ENCODE assay signal across 15 cellular contexts in the genomic region with DNA sequence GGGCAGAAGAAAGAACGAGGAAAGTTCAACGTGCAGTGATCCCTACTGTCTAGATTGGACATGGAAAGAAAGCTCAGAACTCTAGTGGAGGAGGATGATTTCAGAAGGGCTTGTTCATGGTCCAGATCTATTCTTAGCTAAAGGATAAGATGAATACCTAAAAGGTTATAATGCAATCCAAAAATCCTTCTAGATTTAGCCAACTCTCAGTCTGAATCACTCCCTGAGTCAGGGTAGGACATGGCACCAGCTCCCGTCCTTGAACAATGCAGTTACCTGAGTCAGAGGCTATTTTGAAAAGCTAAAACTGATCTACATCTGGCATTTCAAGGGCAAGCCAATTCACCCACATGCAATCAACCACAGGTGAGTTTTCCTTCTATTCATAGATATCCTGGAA. TPM values are rescaled to one million over a fixed set of nuclear protein-coding genes. Genes with fewer than 3 reads are reported as not detected.
DNase-seq lines count a peak whose midpoint lies in the region; ATAC-seq and TF ChIP-seq lines count a peak whose summit lies in the region.
"Had no signal": no experiment of that assay in that cellular context is flagged by ENCODE, and none has a peak within 500 bp of the region (broad histone marks: within the 10 kb centered on the region; RNA-seq: fewer than 3 reads in every experiment).

No MANE protein-coding gene starts in this region.

- in situ Hi-C loops in IMR-90 (cut with MboI; ENCODE audit: low sequenced_read_pairs): no loop called here
- in situ Hi-C loops in brain microvascular endothelial cell (cut with HindIII; ENCODE audit: low pct_ligation_motif_present, low sequenced_read_pairs): no loop called here

- no peak overlapping the region for H2BK5ac ChIP-seq in IMR-90 (ENCODE audit: low read depth, low read length, poor library complexity, severe bottlenecking)

- no peaks in the 10 kb centered on the region for H3K9me3 ChIP-seq in IMR-90 (ENCODE audit: control insufficient read depth, insufficient read depth, low read length)
- H3K9me3 ChIP-seq in uterus: no peaks in the 10 kb centered on the region

- dilution Hi-C loops in IMR-90 (cut with HindIII; ENCODE audit: low sequenced_read_pairs, unreplicated experiment): no loop called here

- DNase-seq in AG09309 (ENCODE audit: low read depth): peak; percentile 55
- peak; percentile 75 for DNase-seq in IMR-90
- DNase-seq in brain microvascular endothelial cell: peak; percentile 26
- DNase-seq in left ventricle myocardium superior: no peak
- DNase-seq in NCI-H2171 (lab: John Stamatoyannopoulos, UW): no peak
- DNase-seq in uterus: no peak
- DNase-seq in NCI-H524 (lab: John Stamatoyannopoulos, UW): no peak
- DNase-seq in Ammon's horn (ENCODE audit: low spot score): no peak
- DNase-seq: ACHN; activated CD8-positive, alpha-beta memory T cell treated with anti-CD3 and anti-CD28 coated beads for 24 hours; Kasumi-1; NCI-H187 treated with DMSO at 0.1 percent for 48 hours; NCI-H69; SHP77 had no signal

- no CpG with 5 or more reads among the region's 3 CpGs for WGBS in IMR-90 (ENCODE audit: extremely low coverage in 2 of 2, insufficient read length in 1 of 2), 2 experiments

- no peak for ATAC-seq in IMR-90 (ENCODE audit: low read depth)
- peak; percentile 77 for ATAC-seq in left ventricle myocardium superior

- H3K18ac ChIP-seq in IMR-90 (ENCODE audit: low read depth, low read length): no peak overlapping the region

- BruUV-seq in IMR-90 (replicated peaks; lab: Mats Ljungman, UMichigan): no TSS peak

- no peak overlapping the region for H2BK15ac ChIP-seq in IMR-90 (ENCODE audit: low read depth, low read length)

- no peaks in the 10 kb centered on the region for H4K20me1 ChIP-seq in IMR-90 (ENCODE audit: insufficient read depth, low read length)

- H2AFZ ChIP-seq in IMR-90 (replicated peaks; ENCODE audit: low read length, poor library complexity): no peak overlapping the region

- no peak overlapping the region for H3K4ac ChIP-seq in IMR-90 (ENCODE audit: low read depth, low read length)

- H3K27ac ChIP-seq in IMR-90 (ENCODE audit: insufficient read depth, low read length): no peak overlapping the region
- no peak overlapping the region for H3K27ac ChIP-seq in brain microvascular endothelial cell
- H3K27ac ChIP-seq in uterus: no peak overlapping the region
- H3K27ac ChIP-seq: cardiac muscle cell had no signal

- TF ChIP-seq RAD21 in IMR-90 (IDR thresholded peaks at IDR 0.05; ENCODE audit: low read length): no peak

- no peak overlapping the region for H4K8ac ChIP-seq in IMR-90 (ENCODE audit: low read depth in 2 of 2, low read length in 2 of 2)

- no peak overlapping the region for H4K91ac ChIP-seq in IMR-90 (ENCODE audit: insufficient read depth, low read depth, low read length)

- H2AK9ac ChIP-seq in IMR-90 (replicated peaks; ENCODE audit: low read depth, low read length, poor library complexity): no peak overlapping the region

- no peak overlapping the region for H2BK120ac ChIP-seq in IMR-90 (ENCODE audit: low read depth, low read length)

- H2BK20ac ChIP-seq in IMR-90 (ENCODE audit: low read depth, low read length): no peak overlapping the region; the same call in 1 of the 2 replicates

- intact Hi-C loops in IMR-90 (cut with micrococcal nuclease) (no loop called here), left ventricle myocardium superior (cut with micrococcal nuclease) (no loop called here), uterus (cut with DNase I; ENCODE audit: low total_unique reads) (no loop called here)

- H3K27me3 ChIP-seq in IMR-90 (ENCODE audit: control insufficient read depth, insufficient read depth, low read length) (no peaks in the 10 kb centered on the region), brain microvascular endothelial cell (replicated peaks) (no peaks in the 10 kb centered on the region), uterus (no peaks in the 10 kb centered on the region)
- H3K27me3 ChIP-seq: cardiac muscle cell had no signal

- peaks cover 4 to 5% of the 10 kb centered on the region in 2 experiments; a peak in 2 of 4 replicates for H3K79me1 ChIP-seq in IMR-90 (ENCODE audit: low read depth in 1 of 2, low read length in 2 of 2)

- H3K23ac ChIP-seq in IMR-90 (ENCODE audit: low read depth, low read length): no peak overlapping the region

- no peak overlapping the region for H3K14ac ChIP-seq in IMR-90 (replicated peaks; ENCODE audit: low read depth, low read length)

- H3K4me2 ChIP-seq in IMR-90 (ENCODE audit: low read depth, low read length): no peak overlapping the region

- H3K9me1 ChIP-seq in IMR-90 (ENCODE audit: insufficient read depth, low read length): peaks cover 9% of the 10 kb centered on the region

- no peak overlapping the region for H4K5ac ChIP-seq in IMR-90 (ENCODE audit: low read depth, low read length)

- H3K4me1 ChIP-seq in IMR-90 (ENCODE audit: control insufficient read depth, insufficient read depth, low read length): peaks cover 8% of the 10 kb centered on the region
- no peaks in the 10 kb centered on the region for H3K4me1 ChIP-seq in uterus

- no peak for TF ChIP-seq POLR2A in IMR-90 (IDR thresholded peaks at IDR 0.05; ENCODE audit: low read depth, low read length)
- TF ChIP-seq POLR2A in uterus (IDR thresholded peaks at IDR 0.05): no peak

- POLR2A ChIA-PET in IMR-90 (lab: Charles Lee; ENCODE audit: unreplicated experiment): no interaction called here

- no peak overlapping the region for H3K56ac ChIP-seq in IMR-90 (ENCODE audit: extremely low read depth, insufficient read depth, low read length)

- no peak overlapping the region for H3K9ac ChIP-seq in IMR-90 (ENCODE audit: low read depth, low read length)

- no peak for TF ChIP-seq CTCF in AG09309 (IDR thresholded peaks at IDR 0.05; ENCODE audit: control insufficient read depth, insufficient read depth, low read depth, low read length, missing control alignments)
- TF ChIP-seq CTCF in IMR-90 (conservative IDR thresholded peaks at IDR 0.05; ENCODE audit: low read depth, low read length): no peak
- TF ChIP-seq CTCF in brain microvascular endothelial cell (IDR thresholded peaks at IDR 0.05; ENCODE audit: low read depth, low read length, missing control alignments): no peak
- no peak for TF ChIP-seq CTCF in uterus (IDR thresholded peaks at IDR 0.05)

- H2AK5ac ChIP-seq in IMR-90 (ENCODE audit: low read depth, low read length): no peak overlapping the region

- H3K4me3 ChIP-seq in AG09309 (ENCODE audit: control insufficient read depth, low read depth, low read length): no peak overlapping the region
- no peak overlapping the region for H3K4me3 ChIP-seq in IMR-90 (ENCODE audit: insufficient read depth, low read depth, low read length)
- no peak overlapping the region for H3K4me3 ChIP-seq in brain microvascular endothelial cell (ENCODE audit: low read depth, low read length)
- no peak overlapping the region for H3K4me3 ChIP-seq in uterus
- H3K4me3 ChIP-seq: cardiac muscle cell had no signal

- no peaks in the 10 kb centered on the region for H3K36me3 ChIP-seq in IMR-90 (ENCODE audit: control insufficient read depth, insufficient read depth, low read length)
- no peaks in the 10 kb centered on the region for H3K36me3 ChIP-seq in brain microvascular endothelial cell (replicated peaks)
- no peaks in the 10 kb centered on the region for H3K36me3 ChIP-seq in uterus
- H3K36me3 ChIP-seq: cardiac muscle cell had no signal

- CTCF ChIA-PET in IMR-90 (lab: Yijun Ruan, JAX): no interaction called here

TF ChIP-seq in IMR-90, 13 proteins besides CTCF, POLR2A, EP300 and RAD21:
- TF ChIP-seq RFX5 (IDR thresholded peaks at IDR 0.05; ENCODE audit: low read depth, low read length) (no peak), CEBPB (IDR thresholded peaks at IDR 0.05; ENCODE audit: low read depth, low read length) (peak; percentile 42; the same call in 1 of the 2 replicates), MXI1 (IDR thresholded peaks at IDR 0.05; ENCODE audit: borderline replicate concordance, low read depth, low read length) (no peak), RCOR1 (IDR thresholded peaks at IDR 0.05; ENCODE audit: insufficient replicate concordance, low read length) (no peak), FOS (IDR thresholded peaks at IDR 0.05; ENCODE audit: low read depth, low read length) (0 out of 2 replicates have a peak, but pooled peaks have one; percentile 2)
- TF ChIP-seq, protein P1, sequence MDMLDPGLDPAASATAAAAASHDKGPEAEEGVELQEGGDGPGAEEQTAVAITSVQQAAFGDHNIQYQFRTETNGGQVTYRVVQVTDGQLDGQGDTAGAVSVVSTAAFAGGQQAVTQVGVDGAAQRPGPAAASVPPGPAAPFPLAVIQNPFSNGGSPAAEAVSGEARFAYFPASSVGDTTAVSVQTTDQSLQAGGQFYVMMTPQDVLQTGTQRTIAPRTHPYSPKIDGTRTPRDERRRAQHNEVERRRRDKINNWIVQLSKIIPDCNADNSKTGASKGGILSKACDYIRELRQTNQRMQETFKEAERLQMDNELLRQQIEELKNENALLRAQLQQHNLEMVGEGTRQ (IDR thresholded peaks at IDR 0.05; ENCODE audit: low read depth, low read length): no peak
- TF ChIP-seq, protein P2, sequence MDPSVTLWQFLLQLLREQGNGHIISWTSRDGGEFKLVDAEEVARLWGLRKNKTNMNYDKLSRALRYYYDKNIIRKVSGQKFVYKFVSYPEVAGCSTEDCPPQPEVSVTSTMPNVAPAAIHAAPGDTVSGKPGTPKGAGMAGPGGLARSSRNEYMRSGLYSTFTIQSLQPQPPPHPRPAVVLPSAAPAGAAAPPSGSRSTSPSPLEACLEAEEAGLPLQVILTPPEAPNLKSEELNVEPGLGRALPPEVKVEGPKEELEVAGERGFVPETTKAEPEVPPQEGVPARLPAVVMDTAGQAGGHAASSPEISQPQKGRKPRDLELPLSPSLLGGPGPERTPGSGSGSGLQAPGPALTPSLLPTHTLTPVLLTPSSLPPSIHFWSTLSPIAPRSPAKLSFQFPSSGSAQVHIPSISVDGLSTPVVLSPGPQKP (IDR thresholded peaks at IDR 0.05; ENCODE audit: borderline replicate concordance, low read depth, low read length): no peak

RNA-seq across cellular contexts. Expression of a gene that starts 38.8 kb away (rescaled TPM):
- total RNA-seq in IMR-90 (2012; rRNA removed): 1.1 and 1.4 TPM in 2 replicates
- 3.6 and 4.0 TPM in 2 replicates for polyA plus RNA-seq in IMR-90 (2012; rRNA removed)
- 2.5 and 2.7 TPM in 2 replicates for polyA plus RNA-seq in IMR-90 (2012; cell fraction: cytosol; rRNA removed)
- 2.1 and 3.1 TPM in 2 replicates for polyA plus RNA-seq in IMR-90 (2012; cell fraction: nucleus; rRNA removed; ENCODE audit: low replicate concordance)
- total RNA-seq in left ventricle myocardium superior: 6.5 TPM
- 1 to 10 TPM in 3 of 4 donors, under 1 TPM in 1; 0.51 to 7.6 (median 2.9) TPM for total RNA-seq in uterus

Comparison
In these comparisons a context has a peak if more than half of its experiments do, and no peak if none do; other contexts are left out.
1. DNase-seq: peak in AG09309 (single experiment), IMR-90 (single experiment) and brain microvascular endothelial cell (single experiment); none in left ventricle myocardium superior (single experiment), NCI-H2171 (single experiment), uterus (0 of 2), NCI-H524 (0 of 2) and Ammon's horn (single experiment).